15 cellular contexts compared by ENCODE assay signal in genomic region chr22:40484906-40485660, GRCh38.
A peak's percentile ranks its signal among the peaks of the same experiment; 100 is the strongest.
DNase-seq lines count a peak whose midpoint lies in the region; ATAC-seq and TF ChIP-seq lines count a peak whose summit lies in the region.
"Had no signal": no experiment of that assay in that cellular context is flagged by ENCODE, and none has a peak within 500 bp of the region (broad histone marks: within the 10 kb centered on the region; RNA-seq: fewer than 3 reads in every experiment).

No MANE protein-coding gene starts in this region.

- peaks cover 33% of the 10 kb centered on the region for H3K4me1 Mint-ChIP-seq in activated T-helper 1 cell treated with anti-CD3 and anti-CD28 coated beads, Interleukin-12 subunit alpha, Interleukin-12 subunit beta, Interleukin-2, Interleukin-4 antibody, amounts not matched to agents 30 ng/mL and 10 ng/mL and 1 ng/mL, durations not matched to agents 14 hours and 24 hours and 36 hours (ENCODE audit: low read depth)
- H3K4me1 Mint-ChIP-seq in glutamatergic neuron (ENCODE audit: low read depth, unreplicated experiment), result peaks cover 12% of the 10 kb centered on the region

- intact Hi-C loops in activated T-helper 1 cell treated with anti-CD3 and anti-CD28 coated beads, Interleukin-12 subunit alpha, Interleukin-12 subunit beta, Interleukin-2, Interleukin-4 antibody, amounts not matched to agents 30 ng/mL and 10 ng/mL and 1 ng/mL, durations not matched to agents 14 hours and 24 hours and 36 hours (cut with micrococcal nuclease), result no loop called here

- H3K9me3 Mint-ChIP-seq in activated T-helper 1 cell treated with anti-CD3 and anti-CD28 coated beads, Interleukin-12 subunit alpha, Interleukin-12 subunit beta, Interleukin-2, Interleukin-4 antibody, amounts not matched to agents 30 ng/mL and 10 ng/mL and 1 ng/mL, durations not matched to agents 14 hours and 24 hours and 36 hours, result no peaks in the 10 kb centered on the region
- H3K9me3 Mint-ChIP-seq in glutamatergic neuron (ENCODE audit: unreplicated experiment), result no peaks in the 10 kb centered on the region

- H3K9ac ChIP-seq in skeletal muscle satellite cell (ENCODE audit: low read depth, low read length), result peak overlapping the region; percentile 54

- H3K9me3 ChIP-seq in skeletal muscle satellite cell (replicated peaks; ENCODE audit: low read length), result no peaks in the 10 kb centered on the region
- H3K9me3 ChIP-seq: tibial nerve had no signal

- H3K36me3 Mint-ChIP-seq in activated T-helper 1 cell treated with anti-CD3 and anti-CD28 coated beads, Interleukin-12 subunit alpha, Interleukin-12 subunit beta, Interleukin-2, Interleukin-4 antibody, amounts not matched to agents 30 ng/mL and 10 ng/mL and 1 ng/mL, durations not matched to agents 14 hours and 24 hours and 36 hours (ENCODE audit: low read depth), result peaks cover 4% of the 10 kb centered on the region
- H3K36me3 Mint-ChIP-seq in glutamatergic neuron (ENCODE audit: unreplicated experiment), result no peaks in the 10 kb centered on the region

- no peak overlapping the region for H3K4me3 Mint-ChIP-seq in activated T-helper 1 cell treated with anti-CD3 and anti-CD28 coated beads, Interleukin-12 subunit alpha, Interleukin-12 subunit beta, Interleukin-2, Interleukin-4 antibody, amounts not matched to agents 30 ng/mL and 10 ng/mL and 1 ng/mL, durations not matched to agents 14 hours and 24 hours and 36 hours
- H3K4me3 Mint-ChIP-seq in glutamatergic neuron (ENCODE audit: unreplicated experiment), result no peak overlapping the region

- TF ChIP-seq CTCF in glutamatergic neuron (IDR thresholded peaks at IDR 0.05; ENCODE audit: partially characterized antibody, unreplicated experiment), result no peak

- H3K27me3 Mint-ChIP-seq in activated T-helper 1 cell treated with anti-CD3 and anti-CD28 coated beads, Interleukin-12 subunit alpha, Interleukin-12 subunit beta, Interleukin-2, Interleukin-4 antibody, amounts not matched to agents 30 ng/mL and 10 ng/mL and 1 ng/mL, durations not matched to agents 14 hours and 24 hours and 36 hours (ENCODE audit: insufficient read depth), result no peaks in the 10 kb centered on the region
- H3K27me3 Mint-ChIP-seq in glutamatergic neuron (ENCODE audit: unreplicated experiment), result peaks cover 1% of the 10 kb centered on the region

- peaks cover 37% of the 10 kb centered on the region for H3K4me1 ChIP-seq in skeletal muscle satellite cell (ENCODE audit: control insufficient read depth, insufficient read depth, low read length)

- H3K4me2 ChIP-seq in skeletal muscle satellite cell (ENCODE audit: low read length), result peak overlapping the region; percentile 61

- no peaks in the 10 kb centered on the region for H3K36me3 ChIP-seq in skeletal muscle satellite cell (ENCODE audit: insufficient read depth, low read length)

- no peaks in the 10 kb centered on the region for H3K27me3 ChIP-seq in skeletal muscle satellite cell (ENCODE audit: control insufficient read depth, insufficient read depth, low read length)
- H3K27me3 ChIP-seq: tibial nerve had no signal

- peak; percentile 58 for DNase-seq in DMS 273 (lab: John Stamatoyannopoulos, UW; ENCODE audit: unreplicated experiment)
- no peak for DNase-seq in DMS 273 treated with DMSO at 0.1 percent for 48 hours (lab: John Stamatoyannopoulos, UW)
- DNase-seq in activated T-helper 1 cell treated with anti-CD3 and anti-CD28 coated beads, Interleukin-12 subunit alpha, Interleukin-12 subunit beta, Interleukin-2, Interleukin-4 antibody, amounts not matched to agents 30 ng/mL and 10 ng/mL and 1 ng/mL, durations not matched to agents 14 hours and 24 hours and 36 hours (ENCODE audit: low spot score), result no peak
- DNase-seq in glutamatergic neuron, result no peak
- DNase-seq in NCI-H1436 (lab: John Stamatoyannopoulos, UW), result no peak
- no peak for DNase-seq in NCI-H2081 (lab: John Stamatoyannopoulos, UW)
- DNase-seq: activated CD8-positive, alpha-beta memory T cell treated with anti-CD3 and anti-CD28 coated beads, Interleukin-2, amount 50 U/mL, for 48 hours; amygdala; DMS153; KG1; small intestine had no signal

- no peak for ATAC-seq in HG02588 (IDR thresholded peaks at IDR 0.05; ENCODE audit: unreplicated experiment)
- ATAC-seq: GM12878 had no signal

- H3K27ac Mint-ChIP-seq in activated T-helper 1 cell treated with anti-CD3 and anti-CD28 coated beads, Interleukin-12 subunit alpha, Interleukin-12 subunit beta, Interleukin-2, Interleukin-4 antibody, amounts not matched to agents 30 ng/mL and 10 ng/mL and 1 ng/mL, durations not matched to agents 14 hours and 24 hours and 36 hours, result peak overlapping the region; percentile 24
- peak overlapping the region; percentile 60 for H3K27ac Mint-ChIP-seq in glutamatergic neuron (ENCODE audit: unreplicated experiment)

- H3K4me3 ChIP-seq in skeletal muscle satellite cell (ENCODE audit: low read length), result no peak overlapping the region
- H3K4me3 ChIP-seq: GM12878, tibial nerve had no signal
